ENCODE assay signal across 23 cellular contexts in genomic region chr1:182404764-182405163, GRCh38. TPM values are rescaled to one million over a fixed set of nuclear protein-coding genes. Genes with fewer than 3 reads are reported as not detected.
DNase-seq lines count a peak whose midpoint lies in the region; ATAC-seq, FAIRE-seq and TF ChIP-seq lines count a peak whose summit lies in the region.
"Had no signal": no experiment of that assay in that cellular context is flagged by ENCODE, and none has a peak within 500 bp of the region (broad histone marks: within the 10 kb centered on the region; RNA-seq: fewer than 3 reads in every experiment).

No MANE protein-coding gene starts in this region.

- no peak overlapping the region for H3K4me2 ChIP-seq in Karpas-422 (ENCODE audit: low read depth, low read length, poor library complexity, severe bottlenecking)
- no peak overlapping the region for H3K4me2 ChIP-seq in K562 (ENCODE audit: insufficient read depth, low read length)
- no peak overlapping the region for H3K4me2 ChIP-seq in mesenchymal stem cell (ENCODE audit: low read length, poor library complexity, severe bottlenecking)

- TF ChIP-seq POLR2A in K562 (conservative IDR thresholded peaks at IDR 0.05) = no peak

- H2BK5ac ChIP-seq in mesenchymal stem cell (ENCODE audit: low read depth, low read length, poor library complexity, severe bottlenecking) = no peak overlapping the region

- in situ Hi-C loops in K562 (cut with MboI) = no loop called here

- WGBS in K562 (ENCODE audit: insufficient coverage, low coverage, missing lambda C conversion rate) = 0% methylated on average over 1 of the region's 1 CpG
- WGBS in mesenchymal stem cell = 58% methylated on average over 1 of the region's 1 CpG

- FAIRE-seq in K562 (lab: Jason Lieb, UNC) = peak; percentile 76
- FAIRE-seq: GM18507, GM19239, islet of Langerhans, urothelium cell line had no signal

- CTCF ChIA-PET in K562 (lab: Yijun Ruan, JAX; ENCODE audit: low intra/inter-chr PET ratio) = no interaction called here

- POLR2A ChIA-PET in K562 (lab: Yijun Ruan, JAX) = interaction anchor here (0.6 to 0.9 kb wide), 3 partner anchors 13 to 184 kb away, joined by 3 to 4 read pairs (median 3); partner anchors contain the start of gene GLUL

- no peak overlapping the region for H2BK120ac ChIP-seq in mesenchymal stem cell (ENCODE audit: low read depth, low read length)

- no peak overlapping the region for H4K8ac ChIP-seq in mesenchymal stem cell (ENCODE audit: low read length)

- H3K79me1 ChIP-seq in mesenchymal stem cell (replicated peaks; ENCODE audit: low read length, poor library complexity, severe bottlenecking) = no peaks in the 10 kb centered on the region

- H2BK12ac ChIP-seq in mesenchymal stem cell (ENCODE audit: low read length in 2 of 2) = no peak overlapping the region

- ATAC-seq in K562 = peak; percentile 85
- peak; percentile 60 to 61 for ATAC-seq in stimulated activated naive B cell treated with anti-CD40 and anti-IgM and Interleukin-4, amounts not matched to agents 10 μg/mL and 1 μg/mL and 100 μg/mL, for 72 hours (replicated peaks)
- ATAC-seq: activated T-cell treated with anti-CD3 and anti-CD28 coated beads, Interleukin-2, amount 50 U/mL, for 4 hours; body of pancreas; CD8-positive, alpha-beta T cell; right cardiac atrium had no signal

- TF ChIP-seq CTCF in K562 (IDR thresholded peaks at IDR 0.05 in 2 of 3, conservative IDR thresholded peaks at IDR 0.05 in 1 of 3; ENCODE audit: insufficient read depth in 2 of 3, low read depth in 1 of 3, low read length in 3 of 3) = peak; percentile 31 to 38 (median 35); a peak in 5 of 6 replicates

- no peaks in the 10 kb centered on the region for H3K9me1 ChIP-seq in K562 (ENCODE audit: control insufficient read depth, insufficient read depth, low read length)

- H3K4me3 ChIP-seq in Karpas-422 (ENCODE audit: low read length) = no peak overlapping the region
- no peak overlapping the region for H3K4me3 ChIP-seq in K562
- no peak overlapping the region for H3K4me3 ChIP-seq in mesenchymal stem cell (ENCODE audit: insufficient read depth in 1 of 2, low read depth in 1 of 2, low read length in 2 of 2)
- H3K4me3 ChIP-seq: body of pancreas had no signal

- BruUV-seq in K562 (replicated peaks; lab: Mats Ljungman, UMichigan) = no TSS peak

- H3K4ac ChIP-seq in mesenchymal stem cell (ENCODE audit: low read depth in 1 of 2, low read length in 2 of 2) = no peak overlapping the region

- H3K36me3 ChIP-seq in Karpas-422 (ENCODE audit: insufficient read depth, low read length) = no peaks in the 10 kb centered on the region
- no peaks in the 10 kb centered on the region for H3K36me3 ChIP-seq in K562 (ENCODE audit: control insufficient read depth, insufficient read depth, low read length)
- H3K36me3 ChIP-seq in mesenchymal stem cell (ENCODE audit: control insufficient read depth in 1 of 2, insufficient read depth in 2 of 2, low read depth in 1 of 2, low read length in 2 of 2) = no peaks in the 10 kb centered on the region

- H3K4me3 Mint-ChIP-seq in stimulated activated naive B cell treated with anti-CD40 and anti-IgM and Interleukin-4, amounts not matched to agents 10 μg/mL and 1 μg/mL and 100 μg/mL, for 72 hours = no peak overlapping the region
- H3K4me3 Mint-ChIP-seq: activated CD4-positive, alpha-beta memory T cell treated with anti-CD3 and anti-CD28 coated beads, Interleukin-2, amount 10 ng/mL, durations not matched to agents 7 days and 5 days; activated naive CD4-positive, alpha-beta T cell treated with anti-CD3 and anti-CD28 coated beads, Interleukin-2, amount 50 U/mL, for 24 hours; activated T-cell treated with anti-CD3 and anti-CD28 coated beads, Interleukin-2, amount 50 U/mL, for 4 hours; CD8-positive, alpha-beta T cell; dendritic cell treated with granulocyte-macrophage colony-stimulating factor and Interleukin-4, amounts not matched to agents 40 ng/mL and 50 ng/mL, for 4 days had no signal

- H3K27me3 Mint-ChIP-seq in stimulated activated naive B cell treated with anti-CD40 and anti-IgM and Interleukin-4, amounts not matched to agents 10 μg/mL and 1 μg/mL and 100 μg/mL, for 72 hours = peaks cover 21 to 22% of the 10 kb centered on the region in 2 donors

- H3K9me3 Mint-ChIP-seq in stimulated activated naive B cell treated with anti-CD40 and anti-IgM and Interleukin-4, amounts not matched to agents 10 μg/mL and 1 μg/mL and 100 μg/mL, for 72 hours = peaks cover 4% of the 10 kb centered on the region in 2 donors
- H3K9me3 Mint-ChIP-seq: activated naive CD4-positive, alpha-beta T cell treated with anti-CD3 and anti-CD28 coated beads, Interleukin-2, amount 50 U/mL, for 24 hours had no signal

- no peaks in the 10 kb centered on the region for H3K4me1 Mint-ChIP-seq in stimulated activated naive B cell treated with anti-CD40 and anti-IgM and Interleukin-4, amounts not matched to agents 10 μg/mL and 1 μg/mL and 100 μg/mL, for 72 hours
- H3K4me1 Mint-ChIP-seq: activated CD4-positive, alpha-beta memory T cell treated with anti-CD3 and anti-CD28 coated beads, Interleukin-2, amount 10 ng/mL, durations not matched to agents 7 days and 5 days; activated naive CD4-positive, alpha-beta T cell treated with anti-CD3 and anti-CD28 coated beads, Interleukin-2, amount 50 U/mL, for 24 hours had no signal

- no peak overlapping the region for H3K14ac ChIP-seq in mesenchymal stem cell (ENCODE audit: low read length in 2 of 2)

- H2BK15ac ChIP-seq in mesenchymal stem cell (ENCODE audit: low read depth, poor library complexity, severe bottlenecking) = no peak overlapping the region

- TF ChIP-seq RAD21 in K562 (CRISPR knock-in tag; conservative IDR thresholded peaks at IDR 0.05 in 1 of 2, IDR thresholded peaks at IDR 0.05 in 1 of 2) = peak in 1 of 2 experiments; percentile 29; a peak in 2 of 4 replicates

- H3K18ac ChIP-seq in mesenchymal stem cell (ENCODE audit: low read depth in 1 of 2, low read length in 2 of 2) = no peak overlapping the region

- intact Hi-C loops in K562 (cut with micrococcal nuclease) = no loop called here

- peak; percentile 54 for DNase-seq in NCI-H82 (lab: John Stamatoyannopoulos, UW)
- no peak for DNase-seq in NCI-H82 treated with DMSO at 0.1 percent for 48 hours (lab: John Stamatoyannopoulos, UW; ENCODE audit: unreplicated experiment)
- peak; percentile 49 for DNase-seq in Karpas-422
- peak in 2 of 4 experiments; percentile 35 to 41 for DNase-seq in K562 (ENCODE audit: extremely low read depth in 1 of 4, low spot score in 3 of 4)
- DNase-seq in stimulated activated naive B cell treated with anti-CD40 and anti-IgM and Interleukin-4, amounts not matched to agents 10 μg/mL and 1 μg/mL and 100 μg/mL, for 72 hours = no peak
- DNase-seq in mesenchymal stem cell = no peak
- DNase-seq in HK-2 (ENCODE audit: unreplicated experiment) = no peak
- no peak for DNase-seq in NCI-H1436 treated with DMSO at 0.1 percent for 48 hours (lab: John Stamatoyannopoulos, UW)
- DNase-seq: activated CD4-positive, alpha-beta memory T cell treated with anti-CD3 and anti-CD28 coated beads, Interleukin-2, amount 10 ng/mL, durations not matched to agents 7 days and 5 days; activated T-cell treated with anti-CD3 and anti-CD28 coated beads, Interleukin-2, amount 50 U/mL, for 4 hours; body of pancreas; CD8-positive, alpha-beta T cell; KBM-7; NCI-H146; NCI-H510A; right cardiac atrium had no signal

- no peak overlapping the region for H3K23ac ChIP-seq in mesenchymal stem cell (ENCODE audit: low read length in 2 of 2)

- H4K20me1 ChIP-seq in Karpas-422 (ENCODE audit: insufficient read depth, low read depth, low read length) = no peaks in the 10 kb centered on the region
- H4K20me1 ChIP-seq in K562 (replicated peaks; ENCODE audit: control insufficient read depth, insufficient read depth, low read length) = no peaks in the 10 kb centered on the region

- H3K9me3 ChIP-seq in Karpas-422 (ENCODE audit: low read length) (peaks cover 2% of the 10 kb centered on the region; the same call in 1 of the 2 replicates), K562 (replicated peaks; ENCODE audit: control insufficient read depth, insufficient read depth, low read depth, low read length) (no peaks in the 10 kb centered on the region), mesenchymal stem cell (ENCODE audit: control insufficient read depth, low read length) (no peaks in the 10 kb centered on the region)
- H3K9me3 ChIP-seq: body of pancreas had no signal

- H2AFZ ChIP-seq in Karpas-422 (ENCODE audit: low read length) (no peak overlapping the region), K562 (ENCODE audit: low read depth, low read length) (no peak overlapping the region), mesenchymal stem cell (ENCODE audit: low read depth, low read length) (no peak overlapping the region)

- no peak overlapping the region for H3K27ac Mint-ChIP-seq in stimulated activated naive B cell treated with anti-CD40 and anti-IgM and Interleukin-4, amounts not matched to agents 10 μg/mL and 1 μg/mL and 100 μg/mL, for 72 hours
- H3K27ac Mint-ChIP-seq: activated CD4-positive, alpha-beta memory T cell treated with anti-CD3 and anti-CD28 coated beads, Interleukin-2, amount 10 ng/mL, durations not matched to agents 7 days and 5 days; activated naive CD4-positive, alpha-beta T cell treated with anti-CD3 and anti-CD28 coated beads, Interleukin-2, amount 50 U/mL, for 24 hours; CD8-positive, alpha-beta T cell; dendritic cell treated with granulocyte-macrophage colony-stimulating factor and Interleukin-4, amounts not matched to agents 40 ng/mL and 50 ng/mL, for 4 days had no signal

- H3K27me3 ChIP-seq in Karpas-422 (ENCODE audit: low read length) = peaks cover 3% of the 10 kb centered on the region; the same call in 1 of the 2 replicates
- no peaks in the 10 kb centered on the region; a peak in 1 of 5 replicates for H3K27me3 ChIP-seq in K562 (ENCODE audit: control insufficient read depth in 2 of 2, insufficient read depth in 2 of 2, low read length in 2 of 2)
- peaks cover 0 to 10% of the 10 kb centered on the region in 2 experiments for H3K27me3 ChIP-seq in mesenchymal stem cell (ENCODE audit: control insufficient read depth in 1 of 2, insufficient read depth in 1 of 2, low read length in 2 of 2)
- H3K27me3 ChIP-seq: body of pancreas had no signal

- H3K9ac ChIP-seq in Karpas-422 (ENCODE audit: low read length) (no peak overlapping the region), K562 (ENCODE audit: insufficient read depth in 1 of 2, low read depth in 2 of 2, low read length in 2 of 2) (no peak overlapping the region), mesenchymal stem cell (ENCODE audit: low read length) (no peak overlapping the region)

- no peak overlapping the region for H3K27ac ChIP-seq in Karpas-422 (ENCODE audit: low read length)
- H3K27ac ChIP-seq in K562 (ENCODE audit: extremely low read depth, low read depth, low read length) = no peak overlapping the region
- H3K27ac ChIP-seq in mesenchymal stem cell (ENCODE audit: low read length, poor library complexity, severe bottlenecking) = no peak overlapping the region
- H3K27ac ChIP-seq: body of pancreas had no signal

- H2AK5ac ChIP-seq in mesenchymal stem cell (ENCODE audit: low read length, severe bottlenecking) = no peak overlapping the region

- H3K4me1 ChIP-seq in Karpas-422 (ENCODE audit: low read length) (no peaks in the 10 kb centered on the region), K562 (replicated peaks in 1 of 2; ENCODE audit: control insufficient read depth in 2 of 2, insufficient read depth in 2 of 2, low read length in 2 of 2) (no peaks in the 10 kb centered on the region), mesenchymal stem cell (ENCODE audit: control insufficient read depth, insufficient read depth, low read depth, low read length) (no peaks in the 10 kb centered on the region)

- H3K9me2 ChIP-seq in Karpas-422 (replicated peaks; ENCODE audit: insufficient read depth, low read length) = no peaks in the 10 kb centered on the region

- no peak overlapping the region for H4K91ac ChIP-seq in mesenchymal stem cell (ENCODE audit: low read length)

- H3K36me3 Mint-ChIP-seq in stimulated activated naive B cell treated with anti-CD40 and anti-IgM and Interleukin-4, amounts not matched to agents 10 μg/mL and 1 μg/mL and 100 μg/mL, for 72 hours = peaks cover 0 to 3% of the 10 kb centered on the region in 2 donors
- H3K36me3 Mint-ChIP-seq: activated naive CD4-positive, alpha-beta T cell treated with anti-CD3 and anti-CD28 coated beads, Interleukin-2, amount 50 U/mL, for 24 hours; CD8-positive, alpha-beta T cell had no signal

- H3K79me2 ChIP-seq in Karpas-422 (ENCODE audit: low read length) (no peaks in the 10 kb centered on the region), K562 (ENCODE audit: control insufficient read depth, insufficient read depth, low read length) (no peaks in the 10 kb centered on the region)

- TF ChIP-seq EP300 in K562 (IDR thresholded peaks at IDR 0.05; ENCODE audit: low read length) = no peak

RNA-seq across cellular contexts. Expression of gene TEDDM1, which starts 4.3 kb away (rescaled TPM):
- not detected in 2 replicates for total RNA-seq in Karpas-422 (2014; rRNA removed; shearing (Covaris generic); ENCODE audit: low replicate concordance)
- total RNA-seq in K562 (2011; cell fraction: chromatin; rRNA removed; ENCODE audit: low replicate concordance) = not detected in 2 replicates
- total RNA-seq in K562 (2011; cell fraction: nucleolus; rRNA removed) = not detected in 2 replicates
- total RNA-seq in K562 (2011; cell fraction: nucleoplasm; rRNA removed) = not detected in 2 replicates
- total RNA-seq in K562 (2014; rRNA removed) (not detected in 2 replicates), K562 (2014; rRNA removed; fragmentation: Illumina TruSeq; extraction: Trizol) (not detected in 2 replicates), K562 (2015; rRNA removed; fragmentation: Illumina TruSeq; extraction: Trizol) (not detected in 2 replicates), K562 (2021) (not detected in 2 replicates)
- polyA plus RNA-seq in K562 (2011; rRNA removed) (not detected in 2 replicates), K562 (2014; fragmentation: Illumina TruSeq; extraction: Trizol) (not detected in 2 replicates), K562 (2014; fragmentation: Nextera tagmentation; extraction: Ambion mirVana) (not detected), K562 (2014; rRNA removed) (not detected in 2 replicates)
- not detected in 2 replicates for polyA plus RNA-seq in K562 (2011; cell fraction: cytosol; rRNA removed)
- polyA plus RNA-seq in K562 (2011; cell fraction: nucleus; rRNA removed) = not detected in 2 replicates
- polyA plus RNA-seq in K562 (2012) = 0.10 TPM in 1 of 2 replicates, not detected in the other
- polyA minus RNA-seq in K562 (2011; rRNA and poly(A)+ RNA removed) = not detected in 2 replicates
- not detected in 2 replicates for polyA minus RNA-seq in K562 (2011; cell fraction: cytosol; rRNA and poly(A)+ RNA removed)
- not detected in 2 replicates for polyA minus RNA-seq in K562 (2011; cell fraction: nucleus; rRNA and poly(A)+ RNA removed)
- not detected for polyA plus RNA-seq in mesenchymal stem cell (2013, experiment 1 of 2)
- polyA plus RNA-seq in mesenchymal stem cell (2013, experiment 2 of 2) = not detected
- total RNA-seq: activated CD4-positive, alpha-beta memory T cell treated with anti-CD3 and anti-CD28 coated beads, Interleukin-2, amount 10 ng/mL, durations not matched to agents 7 days and 5 days; activated T-cell treated with anti-CD3 and anti-CD28 coated beads, Interleukin-2, amount 50 U/mL, for 4 hours; body of pancreas; CD8-positive, alpha-beta T cell; G401; right cardiac atrium had no signal
- polyA plus RNA-seq: right cardiac atrium had no signal

RNA-seq across cellular contexts. Expression of gene GLUL, which starts 13.2 kb away (rescaled TPM):
- not detected in 2 replicates for total RNA-seq in Karpas-422 (2014; rRNA removed; shearing (Covaris generic); ENCODE audit: low replicate concordance)
- total RNA-seq in K562 (2011; cell fraction: chromatin; rRNA removed; ENCODE audit: low replicate concordance) = 353 and 537 TPM in 2 replicates
- 306 and 377 TPM in 2 replicates for total RNA-seq in K562 (2011; cell fraction: nucleolus; rRNA removed)
- 320 and 329 TPM in 2 replicates for total RNA-seq in K562 (2011; cell fraction: nucleoplasm; rRNA removed)
- total RNA-seq in K562 (2014; rRNA removed) = 1,168 and 1,338 TPM in 2 replicates
- 978 and 1,172 TPM in 2 replicates for total RNA-seq in K562 (2014; rRNA removed; fragmentation: Illumina TruSeq; extraction: Trizol)
- total RNA-seq in K562 (2015; rRNA removed; fragmentation: Illumina TruSeq; extraction: Trizol) = 1,097 and 1,128 TPM in 2 replicates
- 1,495 and 1,708 TPM in 2 replicates for total RNA-seq in K562 (2021)
- 1,124 and 1,949 TPM in 2 replicates for polyA plus RNA-seq in K562 (2011; rRNA removed)
- polyA plus RNA-seq in K562 (2011; cell fraction: cytosol; rRNA removed) = 1,419 and 1,471 TPM in 2 replicates
- 1,593 and 1,917 TPM in 2 replicates for polyA plus RNA-seq in K562 (2011; cell fraction: nucleus; rRNA removed)
- polyA plus RNA-seq in K562 (2012) = 978 and 1,541 TPM in 2 replicates
- 1,620 and 1,897 TPM in 2 replicates for polyA plus RNA-seq in K562 (2014; fragmentation: Illumina TruSeq; extraction: Trizol)
- polyA plus RNA-seq in K562 (2014; fragmentation: Nextera tagmentation; extraction: Ambion mirVana) = 1,000 to 10,000 TPM; 3,526 to 4,222 TPM
- 1,054 and 1,088 TPM in 2 replicates for polyA plus RNA-seq in K562 (2014; rRNA removed)
- polyA minus RNA-seq in K562 (2011; rRNA and poly(A)+ RNA removed) = 1,787 and 2,204 TPM in 2 replicates
- 1,505 and 2,135 TPM in 2 replicates for polyA minus RNA-seq in K562 (2011; cell fraction: cytosol; rRNA and poly(A)+ RNA removed)
- polyA minus RNA-seq in K562 (2011; cell fraction: nucleus; rRNA and poly(A)+ RNA removed) = 254 and 603 TPM in 2 replicates
- polyA plus RNA-seq in mesenchymal stem cell (2013, experiment 1 of 2) = 101 TPM
- polyA plus RNA-seq in mesenchymal stem cell (2013, experiment 2 of 2) = 99.8 TPM

RNA-seq across cellular contexts. Expression of gene RGSL1, which starts 45.2 kb away (rescaled TPM):
- total RNA-seq in Karpas-422 (2014; rRNA removed; shearing (Covaris generic); ENCODE audit: low replicate concordance) = 0.22 and 0.97 TPM in 2 replicates
- total RNA-seq in K562 (2011; cell fraction: chromatin; rRNA removed; ENCODE audit: low replicate concordance) = not detected in 2 replicates
- not detected in 2 replicates for total RNA-seq in K562 (2011; cell fraction: nucleolus; rRNA removed)
- total RNA-seq in K562 (2011; cell fraction: nucleoplasm; rRNA removed) = not detected in 2 replicates
- total RNA-seq in K562 (2014; rRNA removed) (not detected in 2 replicates), K562 (2014; rRNA removed; fragmentation: Illumina TruSeq; extraction: Trizol) (not detected in 2 replicates), K562 (2015; rRNA removed; fragmentation: Illumina TruSeq; extraction: Trizol) (not detected in 2 replicates), K562 (2021) (not detected in 2 replicates)
- polyA plus RNA-seq in K562 (2011; rRNA removed) (not detected in 2 replicates), K562 (2014; fragmentation: Illumina TruSeq; extraction: Trizol) (not detected in 2 replicates), K562 (2014; fragmentation: Nextera tagmentation; extraction: Ambion mirVana) (not detected), K562 (2014; rRNA removed) (0.03 TPM in 1 of 2 replicates, not detected in the other)
- polyA plus RNA-seq in K562 (2011; cell fraction: cytosol; rRNA removed) = not detected in 2 replicates
- not detected in 2 replicates for polyA plus RNA-seq in K562 (2011; cell fraction: nucleus; rRNA removed)
- polyA plus RNA-seq in K562 (2012) = not detected in 2 replicates
- polyA minus RNA-seq in K562 (2011; rRNA and poly(A)+ RNA removed) = not detected in 2 replicates
- not detected in 2 replicates for polyA minus RNA-seq in K562 (2011; cell fraction: cytosol; rRNA and poly(A)+ RNA removed)
- not detected in 2 replicates for polyA minus RNA-seq in K562 (2011; cell fraction: nucleus; rRNA and poly(A)+ RNA removed)
- not detected for polyA plus RNA-seq in mesenchymal stem cell (2013, experiment 1 of 2)
- not detected for polyA plus RNA-seq in mesenchymal stem cell (2013, experiment 2 of 2)
- total RNA-seq: activated CD4-positive, alpha-beta memory T cell treated with anti-CD3 and anti-CD28 coated beads, Interleukin-2, amount 10 ng/mL, durations not matched to agents 7 days and 5 days; activated T-cell treated with anti-CD3 and anti-CD28 coated beads, Interleukin-2, amount 50 U/mL, for 4 hours; body of pancreas; CD8-positive, alpha-beta T cell; G401; right cardiac atrium had no signal
- polyA plus RNA-seq: right cardiac atrium had no signal

Comparison
In these comparisons a context has a peak if more than half of its experiments do, and no peak if none do; other contexts are left out.
1. DNase-seq: peak in NCI-H82 (single experiment) and Karpas-422 (single experiment); none in NCI-H82 treated with DMSO at 0.1 percent for 48 hours (single experiment), stimulated activated naive B cell treated with anti-CD40 and anti-IgM and Interleukin-4, amounts not matched to agents 10 μg/mL and 1 μg/mL and 100 μg/mL, for 72 hours (single experiment), mesenchymal stem cell (single experiment), HK-2 (single experiment) and NCI-H1436 treated with DMSO at 0.1 percent for 48 hours (single experiment).
2. RNA of gene GLUL, which starts 13.2 kb away (total RNA-seq): 306 to 1,708 TPM in K562; not detected in Karpas-422; every median in the first group is over 100 times any median in the second.